In the genomic region with DNA sequence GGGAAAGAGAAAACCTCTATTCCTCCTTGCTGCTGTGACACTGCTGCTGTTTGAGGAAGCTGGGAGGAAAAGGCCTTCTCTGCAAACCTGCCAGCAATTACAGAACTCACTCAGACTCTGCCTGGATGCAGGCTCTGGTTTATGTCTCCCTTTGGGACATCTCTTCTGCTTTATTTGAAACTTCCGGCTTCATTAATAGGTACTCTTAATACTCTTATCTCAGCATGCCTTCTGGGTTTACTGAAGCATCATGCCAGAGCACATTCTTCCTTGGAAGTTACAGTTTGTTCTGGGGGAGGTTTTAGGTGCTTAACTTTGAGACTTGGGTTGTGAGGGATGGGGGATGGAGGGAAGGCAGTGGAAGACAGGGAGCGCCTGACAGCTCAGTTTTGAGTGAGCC, we compare ENCODE assay signal across 1 cellular context.
TF ChIP-seq lines count a peak whose summit lies in the region.

No MANE protein-coding gene starts in this region.

TF ChIP-seq in WTC11, 78 proteins besides CTCF, POLR2A, EP300 and RAD21 (continued from another document):
- TF ChIP-seq, protein P1, sequence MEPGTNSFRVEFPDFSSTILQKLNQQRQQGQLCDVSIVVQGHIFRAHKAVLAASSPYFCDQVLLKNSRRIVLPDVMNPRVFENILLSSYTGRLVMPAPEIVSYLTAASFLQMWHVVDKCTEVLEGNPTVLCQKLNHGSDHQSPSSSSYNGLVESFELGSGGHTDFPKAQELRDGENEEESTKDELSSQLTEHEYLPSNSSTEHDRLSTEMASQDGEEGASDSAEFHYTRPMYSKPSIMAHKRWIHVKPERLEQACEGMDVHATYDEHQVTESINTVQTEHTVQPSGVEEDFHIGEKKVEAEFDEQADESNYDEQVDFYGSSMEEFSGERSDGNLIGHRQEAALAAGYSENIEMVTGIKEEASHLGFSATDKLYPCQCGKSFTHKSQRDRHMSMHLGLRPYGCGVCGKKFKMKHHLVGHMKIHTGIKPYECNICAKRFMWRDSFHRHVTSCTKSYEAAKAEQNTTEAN (CRISPR knock-in tag; IDR thresholded peaks at IDR 0.05) = no peak
- TF ChIP-seq, protein P2, sequence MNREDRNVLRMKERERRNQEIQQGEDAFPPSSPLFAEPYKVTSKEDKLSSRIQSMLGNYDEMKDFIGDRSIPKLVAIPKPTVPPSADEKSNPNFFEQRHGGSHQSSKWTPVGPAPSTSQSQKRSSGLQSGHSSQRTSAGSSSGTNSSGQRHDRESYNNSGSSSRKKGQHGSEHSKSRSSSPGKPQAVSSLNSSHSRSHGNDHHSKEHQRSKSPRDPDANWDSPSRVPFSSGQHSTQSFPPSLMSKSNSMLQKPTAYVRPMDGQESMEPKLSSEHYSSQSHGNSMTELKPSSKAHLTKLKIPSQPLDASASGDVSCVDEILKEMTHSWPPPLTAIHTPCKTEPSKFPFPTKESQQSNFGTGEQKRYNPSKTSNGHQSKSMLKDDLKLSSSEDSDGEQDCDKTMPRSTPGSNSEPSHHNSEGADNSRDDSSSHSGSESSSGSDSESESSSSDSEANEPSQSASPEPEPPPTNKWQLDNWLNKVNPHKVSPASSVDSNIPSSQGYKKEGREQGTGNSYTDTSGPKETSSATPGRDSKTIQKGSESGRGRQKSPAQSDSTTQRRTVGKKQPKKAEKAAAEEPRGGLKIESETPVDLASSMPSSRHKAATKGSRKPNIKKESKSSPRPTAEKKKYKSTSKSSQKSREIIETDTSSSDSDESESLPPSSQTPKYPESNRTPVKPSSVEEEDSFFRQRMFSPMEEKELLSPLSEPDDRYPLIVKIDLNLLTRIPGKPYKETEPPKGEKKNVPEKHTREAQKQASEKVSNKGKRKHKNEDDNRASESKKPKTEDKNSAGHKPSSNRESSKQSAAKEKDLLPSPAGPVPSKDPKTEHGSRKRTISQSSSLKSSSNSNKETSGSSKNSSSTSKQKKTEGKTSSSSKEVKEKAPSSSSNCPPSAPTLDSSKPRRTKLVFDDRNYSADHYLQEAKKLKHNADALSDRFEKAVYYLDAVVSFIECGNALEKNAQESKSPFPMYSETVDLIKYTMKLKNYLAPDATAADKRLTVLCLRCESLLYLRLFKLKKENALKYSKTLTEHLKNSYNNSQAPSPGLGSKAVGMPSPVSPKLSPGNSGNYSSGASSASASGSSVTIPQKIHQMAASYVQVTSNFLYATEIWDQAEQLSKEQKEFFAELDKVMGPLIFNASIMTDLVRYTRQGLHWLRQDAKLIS (CRISPR knock-in tag; IDR thresholded peaks at IDR 0.05; ENCODE audit: borderline replicate concordance) = no peak
- TF ChIP-seq MXD4 (CRISPR knock-in tag; IDR thresholded peaks at IDR 0.05; ENCODE audit: borderline replicate concordance) (no peak), NFATC4 (CRISPR knock-in tag; IDR thresholded peaks at IDR 0.05) (no peak), ZNF416 (CRISPR knock-in tag; IDR thresholded peaks at IDR 0.05) (no peak), ZBTB21 (CRISPR knock-in tag; IDR thresholded peaks at IDR 0.05; ENCODE audit: borderline replicate concordance) (no peak)
- TF ChIP-seq, protein P3, sequence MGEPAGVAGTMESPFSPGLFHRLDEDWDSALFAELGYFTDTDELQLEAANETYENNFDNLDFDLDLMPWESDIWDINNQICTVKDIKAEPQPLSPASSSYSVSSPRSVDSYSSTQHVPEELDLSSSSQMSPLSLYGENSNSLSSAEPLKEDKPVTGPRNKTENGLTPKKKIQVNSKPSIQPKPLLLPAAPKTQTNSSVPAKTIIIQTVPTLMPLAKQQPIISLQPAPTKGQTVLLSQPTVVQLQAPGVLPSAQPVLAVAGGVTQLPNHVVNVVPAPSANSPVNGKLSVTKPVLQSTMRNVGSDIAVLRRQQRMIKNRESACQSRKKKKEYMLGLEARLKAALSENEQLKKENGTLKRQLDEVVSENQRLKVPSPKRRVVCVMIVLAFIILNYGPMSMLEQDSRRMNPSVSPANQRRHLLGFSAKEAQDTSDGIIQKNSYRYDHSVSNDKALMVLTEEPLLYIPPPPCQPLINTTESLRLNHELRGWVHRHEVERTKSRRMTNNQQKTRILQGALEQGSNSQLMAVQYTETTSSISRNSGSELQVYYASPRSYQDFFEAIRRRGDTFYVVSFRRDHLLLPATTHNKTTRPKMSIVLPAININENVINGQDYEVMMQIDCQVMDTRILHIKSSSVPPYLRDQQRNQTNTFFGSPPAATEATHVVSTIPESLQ (CRISPR knock-in tag; IDR thresholded peaks at IDR 0.05) = no peak
- TF ChIP-seq, protein P4, sequence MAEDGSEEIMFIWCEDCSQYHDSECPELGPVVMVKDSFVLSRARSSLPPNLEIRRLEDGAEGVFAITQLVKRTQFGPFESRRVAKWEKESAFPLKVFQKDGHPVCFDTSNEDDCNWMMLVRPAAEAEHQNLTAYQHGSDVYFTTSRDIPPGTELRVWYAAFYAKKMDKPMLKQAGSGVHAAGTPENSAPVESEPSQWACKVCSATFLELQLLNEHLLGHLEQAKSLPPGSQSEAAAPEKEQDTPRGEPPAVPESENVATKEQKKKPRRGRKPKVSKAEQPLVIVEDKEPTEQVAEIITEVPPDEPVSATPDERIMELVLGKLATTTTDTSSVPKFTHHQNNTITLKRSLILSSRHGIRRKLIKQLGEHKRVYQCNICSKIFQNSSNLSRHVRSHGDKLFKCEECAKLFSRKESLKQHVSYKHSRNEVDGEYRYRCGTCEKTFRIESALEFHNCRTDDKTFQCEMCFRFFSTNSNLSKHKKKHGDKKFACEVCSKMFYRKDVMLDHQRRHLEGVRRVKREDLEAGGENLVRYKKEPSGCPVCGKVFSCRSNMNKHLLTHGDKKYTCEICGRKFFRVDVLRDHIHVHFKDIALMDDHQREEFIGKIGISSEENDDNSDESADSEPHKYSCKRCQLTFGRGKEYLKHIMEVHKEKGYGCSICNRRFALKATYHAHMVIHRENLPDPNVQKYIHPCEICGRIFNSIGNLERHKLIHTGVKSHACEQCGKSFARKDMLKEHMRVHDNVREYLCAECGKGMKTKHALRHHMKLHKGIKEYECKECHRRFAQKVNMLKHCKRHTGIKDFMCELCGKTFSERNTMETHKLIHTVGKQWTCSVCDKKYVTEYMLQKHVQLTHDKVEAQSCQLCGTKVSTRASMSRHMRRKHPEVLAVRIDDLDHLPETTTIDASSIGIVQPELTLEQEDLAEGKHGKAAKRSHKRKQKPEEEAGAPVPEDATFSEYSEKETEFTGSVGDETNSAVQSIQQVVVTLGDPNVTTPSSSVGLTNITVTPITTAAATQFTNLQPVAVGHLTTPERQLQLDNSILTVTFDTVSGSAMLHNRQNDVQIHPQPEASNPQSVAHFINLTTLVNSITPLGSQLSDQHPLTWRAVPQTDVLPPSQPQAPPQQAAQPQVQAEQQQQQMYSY (CRISPR knock-in tag; IDR thresholded peaks at IDR 0.05) = no peak
